ENCODE assay signal across 23 cellular contexts in genomic region chr19:17055636-17056035, GRCh38. TPM values are rescaled to one million over a fixed set of nuclear protein-coding genes. Genes with fewer than 3 reads are reported as not detected.
DNase-seq lines count a peak whose midpoint lies in the region; ATAC-seq, FAIRE-seq and TF ChIP-seq lines count a peak whose summit lies in the region.
"Had no signal": no experiment of that assay in that cellular context is flagged by ENCODE, and none has a peak within 500 bp of the region (broad histone marks: within the 10 kb centered on the region; RNA-seq: fewer than 3 reads in every experiment).

No MANE protein-coding gene starts in this region.

- H3K4me2 ChIP-seq in BLaER1 (peak overlapping the region; percentile 96), GM12878 (ENCODE audit: control insufficient read depth, insufficient read depth) (no peak overlapping the region), neuronal stem cell (ENCODE audit: insufficient read depth, low read length, poor library complexity, severe bottlenecking) (no peak overlapping the region)
- H3K4me2 ChIP-seq: A549 had no signal

- no peak overlapping the region for H3K4me3 Mint-ChIP-seq in effector memory CD8-positive, alpha-beta T cell
- H3K4me3 Mint-ChIP-seq: CD4-positive, CD25-positive, alpha-beta regulatory T cell; CD8-positive, alpha-beta T cell had no signal

- CTCF ChIA-PET in GM12878 (lab: Yijun Ruan, JAX) = interaction anchor here (0.9 to 1.3 kb wide), 2 partner anchors 82 to 284 kb away, joined by 3 to 4 read pairs; no protein-coding TSS in a partner anchor

- no peak overlapping the region for H2BK15ac ChIP-seq in neuronal stem cell (ENCODE audit: low read length)

- H3K36me3 ChIP-seq in BLaER1 (peaks cover 87% of the 10 kb centered on the region), GM12878 (ENCODE audit: control insufficient read depth in 2 of 2, insufficient read depth in 2 of 2, low read length in 1 of 2) (peaks cover 20 to 29% of the 10 kb centered on the region in 2 experiments), neuronal stem cell (replicated peaks in 1 of 2; ENCODE audit: control insufficient read depth in 2 of 2, insufficient read depth in 2 of 2, low read length in 2 of 2) (peaks cover 57 to 94% of the 10 kb centered on the region in 2 donors)

- no peaks in the 10 kb centered on the region for H3K9me3 ChIP-seq in BLaER1
- H3K9me3 ChIP-seq in GM12878 (replicated peaks; ENCODE audit: control insufficient read depth, insufficient read depth, low read length) = no peaks in the 10 kb centered on the region
- H3K9me3 ChIP-seq in neuronal stem cell (replicated peaks in 1 of 2; ENCODE audit: control insufficient read depth in 2 of 2, insufficient read depth in 1 of 2, low read depth in 1 of 2, low read length in 2 of 2) = peaks cover 0 to 29% of the 10 kb centered on the region in 2 donors
- H3K9me3 ChIP-seq: A549, Caco-2 had no signal

- H3K4me1 ChIP-seq in BLaER1 (peaks cover 59% of the 10 kb centered on the region), GM12878 (ENCODE audit: control insufficient read depth, insufficient read depth, low read length) (no peaks in the 10 kb centered on the region), neuronal stem cell (ENCODE audit: control insufficient read depth in 2 of 2, insufficient read depth in 1 of 2, low read depth in 1 of 2, low read length in 2 of 2) (no peaks in the 10 kb centered on the region)
- H3K4me1 ChIP-seq: A549, BE2C, Caco-2 had no signal

- no peak overlapping the region for H2BK120ac ChIP-seq in neuronal stem cell (ENCODE audit: low read depth, low read length)

- H4K91ac ChIP-seq in neuronal stem cell (ENCODE audit: low read depth, low read length, poor library complexity) = no peak overlapping the region

- peaks cover 39% of the 10 kb centered on the region for H3K36me3 Mint-ChIP-seq in effector memory CD8-positive, alpha-beta T cell (ENCODE audit: insufficient read depth)

- TF ChIP-seq EP300 in GM12878 (IDR thresholded peaks at IDR 0.05; ENCODE audit: borderline replicate concordance in 1 of 2, control insufficient read depth in 1 of 2, low read depth in 2 of 2, low read length in 2 of 2) = no peak

- WGBS in GM12878 (ENCODE audit: insufficient coverage, insufficient replicate concordance, low lambda C conversion rate, missing lambda C conversion rate) = 98% methylated on average over 15 of the region's 15 CpGs
- no CpG with 5 or more reads among the region's 15 CpGs for WGBS in neuronal stem cell (ENCODE audit: extremely low coverage in 2 of 2, insufficient read length in 2 of 2, insufficient replicate concordance in 1 of 2), 2 donors

- H3K4me3 ChIP-seq in BLaER1 = peak overlapping the region; percentile 45
- H3K4me3 ChIP-seq in GM12878 = no peak overlapping the region
- peak overlapping the region in 1 of 2 donors; percentile 13 for H3K4me3 ChIP-seq in neuronal stem cell (ENCODE audit: low read length in 2 of 2)
- H3K4me3 ChIP-seq: A549, GM23248 had no signal

- no peak overlapping the region for H2BK5ac ChIP-seq in neuronal stem cell (ENCODE audit: low read length)

- H3K27me3 ChIP-seq in BLaER1 = no peaks in the 10 kb centered on the region
- no peaks in the 10 kb centered on the region for H3K27me3 ChIP-seq in GM12878 (replicated peaks in 1 of 2; ENCODE audit: control insufficient read depth in 2 of 2, insufficient read depth in 2 of 2, low read length in 1 of 2)
- no peaks in the 10 kb centered on the region for H3K27me3 ChIP-seq in neuronal stem cell (ENCODE audit: control insufficient read depth in 3 of 3, insufficient read depth in 3 of 3, low read depth in 1 of 3, low read length in 3 of 3)
- H3K27me3 ChIP-seq: BE2C had no signal

- POLR2A ChIA-PET in GM12878 (lab: Charles Lee) = no interaction called here

- H3K9me3 Mint-ChIP-seq in effector memory CD8-positive, alpha-beta T cell = no peaks in the 10 kb centered on the region
- H3K9me3 Mint-ChIP-seq: CD4-positive, CD25-positive, alpha-beta regulatory T cell had no signal

- no peak overlapping the region for H2AK5ac ChIP-seq in neuronal stem cell (ENCODE audit: low read depth, low read length)

- RAD21 ChIA-PET in GM12878 (lab: Charles Lee; ENCODE audit: unreplicated experiment) = no interaction called here

- H3K23ac ChIP-seq in neuronal stem cell (ENCODE audit: low read depth, low read length, poor library complexity) = peak overlapping the region; percentile 47

- no peak overlapping the region for H2BK12ac ChIP-seq in neuronal stem cell (ENCODE audit: low read length)

- H2AFZ ChIP-seq in GM12878 (ENCODE audit: control insufficient read depth, low read depth, low read length) (no peak overlapping the region), neuronal stem cell (ENCODE audit: low read length) (no peak overlapping the region)
- H2AFZ ChIP-seq: GM23248 had no signal

- peaks cover 2% of the 10 kb centered on the region for H3K79me1 ChIP-seq in neuronal stem cell (ENCODE audit: low read depth, low read length)

- intact Hi-C loops in GM12878 (cut with micrococcal nuclease; ENCODE audit: unreplicated experiment) = no loop called here

- peak overlapping the region; percentile 45 for H3K9ac ChIP-seq in BLaER1
- H3K9ac ChIP-seq in GM12878 (ENCODE audit: control insufficient read depth, insufficient read depth, low read length) = no peak overlapping the region
- peak overlapping the region; percentile 16 for H3K9ac ChIP-seq in neuronal stem cell (ENCODE audit: low read depth, low read length, poor library complexity)
- H3K9ac ChIP-seq: GM23248 had no signal

- TF ChIP-seq POLR2A in GM12878 (IDR thresholded peaks at IDR 0.05; ENCODE audit: low read depth, low read length) = peak; percentile 22; the same call in 1 of the 2 replicates

- no peak overlapping the region for H3K14ac ChIP-seq in neuronal stem cell (ENCODE audit: low read length)

- H4K20me1 ChIP-seq in BLaER1 (peaks cover 23% of the 10 kb centered on the region; the same call in 1 of the 2 replicates), GM12878 (ENCODE audit: control insufficient read depth, insufficient read depth) (no peaks in the 10 kb centered on the region)

- BruUV-seq in GM12878 (replicated peaks; lab: Mats Ljungman, UMichigan) = no TSS peak

- no peak overlapping the region for H3K4ac ChIP-seq in neuronal stem cell (ENCODE audit: low read length)

- no peak overlapping the region for H3K27ac Mint-ChIP-seq in effector memory CD8-positive, alpha-beta T cell
- H3K27ac Mint-ChIP-seq: CD8-positive, alpha-beta T cell had no signal

- no peaks in the 10 kb centered on the region for H3K79me2 ChIP-seq in GM12878 (ENCODE audit: control insufficient read depth, insufficient read depth, low read length)

- no peak for ATAC-seq in GM12878
- ATAC-seq in effector memory CD8-positive, alpha-beta T cell (replicated peaks) = no peak
- ATAC-seq: A549; CD8-positive, alpha-beta T cell had no signal

- H3K27ac ChIP-seq in BLaER1 = peak overlapping the region; percentile 61
- no peak overlapping the region for H3K27ac ChIP-seq in GM12878 (ENCODE audit: control insufficient read depth, insufficient read depth)
- H3K27ac ChIP-seq in neuronal stem cell (replicated peaks; ENCODE audit: low read length) = no peak overlapping the region
- H3K27ac ChIP-seq: A549, C4-2B, GM23248 had no signal

- H3K4me1 Mint-ChIP-seq in effector memory CD8-positive, alpha-beta T cell (ENCODE audit: low read depth in 2 of 2) = no peaks in the 10 kb centered on the region

- in situ Hi-C loops in GM12878 (cut with MboI) = no loop called here

- no peak for FAIRE-seq in GM12878 (lab: Jason Lieb, UNC)
- FAIRE-seq: A549, G401.6, GM19239, H1 had no signal

- no peak for DNase-seq in GM12878 (ENCODE audit: low read depth, low spot score)
- DNase-seq in neuronal stem cell (ENCODE audit: low spot score) = no peak
- no peak for DNase-seq in amygdala (lab: John Stamatoyannopoulos, UW)
- no peak for DNase-seq in T-helper 9 cell
- DNase-seq in effector memory CD8-positive, alpha-beta T cell = no peak
- DNase-seq: 8988T; ACHN; AML-193; BE2C; Caco-2; CD4-positive, CD25-positive, alpha-beta regulatory T cell; CD8-positive, alpha-beta T cell; DMS153; DND-41; GM23248; H7; HCEC 1CT had no signal

- H4K8ac ChIP-seq in neuronal stem cell (ENCODE audit: low read depth, low read length) = peak overlapping the region; percentile 57

- no peak overlapping the region for H3K18ac ChIP-seq in neuronal stem cell (ENCODE audit: low read length)

- SMC1A ChIA-PET in GM12878 (lab: Charles Lee; ENCODE audit: uncharacterized antibody, unreplicated experiment) = interaction anchor here (0.8 kb wide), 1 partner anchor 219 kb away, joined by 3 read pairs; no protein-coding TSS in a partner anchor

- TF ChIP-seq RAD21 in GM12878 (IDR thresholded peaks at IDR 0.05; ENCODE audit: insufficient read depth, low read depth, low read length) = no peak

- H3K27me3 Mint-ChIP-seq in effector memory CD8-positive, alpha-beta T cell = no peaks in the 10 kb centered on the region
- H3K27me3 Mint-ChIP-seq: CD4-positive, CD25-positive, alpha-beta regulatory T cell had no signal

- no peak for TF ChIP-seq CTCF in GM12878 (IDR thresholded peaks at IDR 0.05 in 2 of 3, conservative IDR thresholded peaks at IDR 0.05 in 1 of 3; ENCODE audit: control insufficient read depth in 2 of 3, extremely low read depth in 1 of 3, insufficient read depth in 1 of 3, low read depth in 3 of 3, low read length in 3 of 3)

RNA-seq across cellular contexts. Expression of gene HAUS8, which starts 19.6 kb away (rescaled TPM):
- total RNA-seq in GM12878 (2013; cell fraction: nucleolus; rRNA removed) = 14.2 and 16.9 TPM in 2 replicates
- total RNA-seq in GM12878 (2014; rRNA removed) = 15.4 and 22.7 TPM in 2 replicates
- total RNA-seq in GM12878 (2014; rRNA removed; fragmentation: Illumina TruSeq; extraction: Trizol) = 22.8 and 24.0 TPM in 2 replicates
- total RNA-seq in GM12878 (2021) = 32.0 and 36.8 TPM in 2 replicates
- polyA plus RNA-seq in GM12878 (2011; ENCODE audit: low read depth) = 14.4 TPM
- polyA plus RNA-seq in GM12878 (2011; rRNA removed) = 21.3 and 24.6 TPM in 2 replicates
- 24.9 and 27.7 TPM in 2 replicates for polyA plus RNA-seq in GM12878 (2011; cell fraction: cytosol; rRNA removed)
- polyA plus RNA-seq in GM12878 (2011; cell fraction: nucleus; rRNA removed) = 31.7 and 32.0 TPM in 2 replicates
- 16.4 and 17.9 TPM in 2 replicates for polyA plus RNA-seq in GM12878 (2012)
- polyA plus RNA-seq in GM12878 (2014; fragmentation: Illumina TruSeq; extraction: Trizol) = 33.1 and 37.2 TPM in 2 replicates
- 10 to 100 TPM; 24.2 to 35.7 TPM for polyA plus RNA-seq in GM12878 (2014; fragmentation: Nextera tagmentation; extraction: Ambion mirVana)
- 34.6 and 37.4 TPM in 2 replicates for polyA plus RNA-seq in GM12878 (2014; rRNA removed)
- 10 to 100 TPM; 43.0 to 43.9 TPM for polyA plus RNA-seq in GM12878 (2016; fragmentation: Nextera tagmentation; extraction: Ambion mirVana)
- polyA minus RNA-seq in GM12878 (2011; rRNA and poly(A)+ RNA removed) = 10.3 and 10.8 TPM in 2 replicates
- polyA minus RNA-seq in GM12878 (2011; cell fraction: cytosol; rRNA and poly(A)+ RNA removed) = 3.7 and 8.1 TPM in 2 replicates
- polyA minus RNA-seq in GM12878 (2011; cell fraction: nucleus; rRNA and poly(A)+ RNA removed) = 5.4 and 11.7 TPM in 2 replicates
- polyA plus RNA-seq in neuronal stem cell (2013, experiment 1 of 2) = 26.5 TPM
- 27.2 TPM for polyA plus RNA-seq in neuronal stem cell (2013, experiment 2 of 2)

RNA-seq across cellular contexts. Expression of gene MYO9B, which starts 19.9 kb away (rescaled TPM):
- total RNA-seq in GM12878 (2013; cell fraction: nucleolus; rRNA removed) = 555 and 589 TPM in 2 replicates
- total RNA-seq in GM12878 (2014; rRNA removed) (66.4 and 77.3 TPM in 2 replicates), GM12878 (2014; rRNA removed; fragmentation: Illumina TruSeq; extraction: Trizol) (38.1 and 42.6 TPM in 2 replicates), GM12878 (2021) (157 and 165 TPM in 2 replicates)
- 65.2 TPM for polyA plus RNA-seq in GM12878 (2011; ENCODE audit: low read depth)
- polyA plus RNA-seq in GM12878 (2011; rRNA removed) (26.7 and 48.9 TPM in 2 replicates), GM12878 (2014; fragmentation: Illumina TruSeq; extraction: Trizol) (26.8 and 57.9 TPM in 2 replicates), GM12878 (2014; fragmentation: Nextera tagmentation; extraction: Ambion mirVana) (10 to 100 TPM in 1 of 2 experiments, 1 to 10 TPM in 1; 5.4 to 11.1 TPM), GM12878 (2014; rRNA removed) (87.6 and 105 TPM in 2 replicates), GM12878 (2016; fragmentation: Nextera tagmentation; extraction: Ambion mirVana) (10 to 100 TPM; 25.4 to 32.8 TPM)
- polyA plus RNA-seq in GM12878 (2011; cell fraction: cytosol; rRNA removed) = 49.6 and 58.1 TPM in 2 replicates
- 452 and 507 TPM in 2 replicates for polyA plus RNA-seq in GM12878 (2011; cell fraction: nucleus; rRNA removed)
- 174 and 191 TPM in 2 replicates for polyA plus RNA-seq in GM12878 (2012)
- polyA minus RNA-seq in GM12878 (2011; rRNA and poly(A)+ RNA removed) = 93.1 and 119 TPM in 2 replicates
- 59.6 and 66.5 TPM in 2 replicates for polyA minus RNA-seq in GM12878 (2011; cell fraction: cytosol; rRNA and poly(A)+ RNA removed)
- polyA minus RNA-seq in GM12878 (2011; cell fraction: nucleus; rRNA and poly(A)+ RNA removed) = 106 and 154 TPM in 2 replicates
- polyA plus RNA-seq in neuronal stem cell (2013, experiment 1 of 2) = 22.7 TPM
- polyA plus RNA-seq in neuronal stem cell (2013, experiment 2 of 2) = 23.8 TPM

RNA-seq across cellular contexts. Expression of gene CPAMD8, which starts 29.0 kb away (rescaled TPM):
- 0.79 and 1.2 TPM in 2 replicates for total RNA-seq in GM12878 (2013; cell fraction: nucleolus; rRNA removed)
- total RNA-seq in GM12878 (2014; rRNA removed) = 0.40 and 0.54 TPM in 2 replicates
- total RNA-seq in GM12878 (2014; rRNA removed; fragmentation: Illumina TruSeq; extraction: Trizol) = 0.14 TPM in 1 of 2 replicates, not detected in the other
- 0.13 and 0.97 TPM in 2 replicates for total RNA-seq in GM12878 (2021)
- polyA plus RNA-seq in GM12878 (2011; ENCODE audit: low read depth) = 0.29 TPM
- 0.16 and 0.24 TPM in 2 replicates for polyA plus RNA-seq in GM12878 (2011; rRNA removed)
- polyA plus RNA-seq in GM12878 (2011; cell fraction: cytosol; rRNA removed) = 0.25 and 0.40 TPM in 2 replicates
- polyA plus RNA-seq in GM12878 (2011; cell fraction: nucleus; rRNA removed) = 0.88 and 0.89 TPM in 2 replicates
- 0.45 and 0.90 TPM in 2 replicates for polyA plus RNA-seq in GM12878 (2012)
- 0.05 and 0.12 TPM in 2 replicates for polyA plus RNA-seq in GM12878 (2014; fragmentation: Illumina TruSeq; extraction: Trizol)
- polyA plus RNA-seq in GM12878 (2014; fragmentation: Nextera tagmentation; extraction: Ambion mirVana) = not detected
- polyA plus RNA-seq in GM12878 (2014; rRNA removed) = 0.83 and 1.1 TPM in 2 replicates
- polyA plus RNA-seq in GM12878 (2016; fragmentation: Nextera tagmentation; extraction: Ambion mirVana) = under 1 TPM; 0.21 to 0.25 TPM
- polyA minus RNA-seq in GM12878 (2011; rRNA and poly(A)+ RNA removed) = 0.22 and 0.26 TPM in 2 replicates
- polyA minus RNA-seq in GM12878 (2011; cell fraction: cytosol; rRNA and poly(A)+ RNA removed) = not detected in 2 replicates
- 0.57 and 0.73 TPM in 2 replicates for polyA minus RNA-seq in GM12878 (2011; cell fraction: nucleus; rRNA and poly(A)+ RNA removed)
- polyA plus RNA-seq in neuronal stem cell (2013, experiment 1 of 2) = 21.3 TPM
- polyA plus RNA-seq in neuronal stem cell (2013, experiment 2 of 2) = 22.3 TPM
